ENCODE assay signal across 20 cellular contexts in genomic region chr3:131739211-131739610, GRCh38.
DNase-seq lines count a peak whose midpoint lies in the region; ATAC-seq and TF ChIP-seq lines count a peak whose summit lies in the region.
"Had no signal": no experiment of that assay in that cellular context is flagged by ENCODE, and none has a peak within 500 bp of the region (broad histone marks: within the 10 kb centered on the region; RNA-seq: fewer than 3 reads in every experiment).

No MANE protein-coding gene starts in this region.

- H3K9me3 ChIP-seq in neural progenitor cell (ENCODE audit: low read depth) = no peaks in the 10 kb centered on the region
- H3K9me3 ChIP-seq: A549 had no signal

- peak; percentile 2 for DNase-seq in CD1c-positive myeloid dendritic cell (ENCODE audit: extremely low spot score)
- no peak for DNase-seq in GM23338 (ENCODE audit: low spot score)
- no peak for DNase-seq in WTC11 (ENCODE audit: low spot score)
- DNase-seq in neural progenitor cell (ENCODE audit: low spot score) = no peak
- no peak for DNase-seq in head of caudate nucleus
- DNase-seq in OCI-M1 (lab: John Stamatoyannopoulos, UW) = no peak
- DNase-seq: DMS79 treated with DMSO at 0.1 percent for 48 hours, Karpas-422, NCI-H1417 treated with DMSO at 0.1 percent for 48 hours, NCI-H187, NCI-H446, NCI-H526, PC-9, RPMI8226, SHP77, SW 1271 had no signal

- H3K9me2 ChIP-seq in GM23338 (ENCODE audit: insufficient read depth) = no peaks in the 10 kb centered on the region

- H3K9me3 Mint-ChIP-seq in GM23338 (no peaks in the 10 kb centered on the region), WTC11 (no peaks in the 10 kb centered on the region), neural progenitor cell (no peaks in the 10 kb centered on the region)

- H2AFZ ChIP-seq in GM23338 = 0 out of 2 replicates have a peak overlapping the region, but pooled peaks have one; percentile 28
- H2AFZ ChIP-seq in neural progenitor cell (replicated peaks) = peak overlapping the region; percentile 26
- H2AFZ ChIP-seq: PC-9 had no signal

- no peaks in the 10 kb centered on the region for H3F3A ChIP-seq in GM23338 (replicated peaks; ENCODE audit: low read depth)
- no peaks in the 10 kb centered on the region for H3F3A ChIP-seq in neural progenitor cell (ENCODE audit: low read depth)

- H3K4me3 Mint-ChIP-seq in GM23338 (no peak overlapping the region), WTC11 (no peak overlapping the region), neural progenitor cell (no peak overlapping the region)
- H3K4me3 Mint-ChIP-seq: B cell, CD14-positive monocyte had no signal

- no peak overlapping the region for H3K27ac ChIP-seq in GM23338 (ENCODE audit: low read depth)
- no peak overlapping the region for H3K27ac ChIP-seq in neural progenitor cell
- H3K27ac ChIP-seq: A549, PC-9 had no signal

- no peaks in the 10 kb centered on the region for H3K4me1 ChIP-seq in GM23338 (ENCODE audit: insufficient read depth)
- H3K4me1 ChIP-seq in neural progenitor cell = no peaks in the 10 kb centered on the region
- H3K4me1 ChIP-seq: A549 had no signal

- TF ChIP-seq CTCF in GM23338 (conservative IDR thresholded peaks at IDR 0.05; ENCODE audit: low read depth in 2 of 2) (no peak), WTC11 (IDR thresholded peaks at IDR 0.05) (no peak), neural progenitor cell (IDR thresholded peaks at IDR 0.05) (no peak)

- POLR2A ChIA-PET in WTC11 (lab: Charles Lee) = no interaction called here

- no peaks in the 10 kb centered on the region for H3K36me3 ChIP-seq in GM23338 (ENCODE audit: insufficient read depth)
- no peaks in the 10 kb centered on the region for H3K36me3 ChIP-seq in neural progenitor cell

- no peaks in the 10 kb centered on the region for H3K27me3 ChIP-seq in GM23338 (ENCODE audit: insufficient read depth)
- no peaks in the 10 kb centered on the region for H3K27me3 ChIP-seq in neural progenitor cell

- H3K4me2 ChIP-seq in GM23338 (no peak overlapping the region), neural progenitor cell (no peak overlapping the region)
- H3K4me2 ChIP-seq: A549, PC-9 had no signal

- H4K20me1 ChIP-seq in GM23338 (replicated peaks; ENCODE audit: insufficient read depth) (no peaks in the 10 kb centered on the region), neural progenitor cell (ENCODE audit: low read depth) (no peaks in the 10 kb centered on the region)

- H3K9ac ChIP-seq in neural progenitor cell = no peak overlapping the region

- intact Hi-C loops in head of caudate nucleus (cut with DNase I) = no loop called here

- CTCF ChIA-PET in WTC11 (lab: Charles Lee) = interaction anchor here (1.5 kb wide), 1 partner anchor 213 kb away, joined by 3 read pairs; no protein-coding TSS in a partner anchor

- peaks cover 4% of the 10 kb centered on the region for H3K4me1 Mint-ChIP-seq in GM23338
- peaks cover 6% of the 10 kb centered on the region for H3K4me1 Mint-ChIP-seq in WTC11
- H3K4me1 Mint-ChIP-seq in neural progenitor cell = peaks cover 14% of the 10 kb centered on the region
- H3K4me1 Mint-ChIP-seq: B cell, CD14-positive monocyte had no signal

- H3K4me3 ChIP-seq in GM23338 (no peak overlapping the region), neural progenitor cell (no peak overlapping the region)
- H3K4me3 ChIP-seq: A549, PC-9 had no signal

- no peaks in the 10 kb centered on the region for H3K36me3 Mint-ChIP-seq in GM23338 (ENCODE audit: low read depth)
- H3K36me3 Mint-ChIP-seq in WTC11 = no peaks in the 10 kb centered on the region
- no peaks in the 10 kb centered on the region for H3K36me3 Mint-ChIP-seq in neural progenitor cell
- H3K36me3 Mint-ChIP-seq: CD14-positive monocyte had no signal

- H3K79me2 ChIP-seq in GM23338 (replicated peaks; ENCODE audit: insufficient read depth) = no peaks in the 10 kb centered on the region
- H3K79me2 ChIP-seq in neural progenitor cell (ENCODE audit: low read depth) = no peaks in the 10 kb centered on the region

- ATAC-seq in GM23338 (no peak), WTC11 (peak; percentile 34; the same call in 1 of the 2 replicates), GM21529 (IDR thresholded peaks at IDR 0.05; ENCODE audit: unreplicated experiment) (no peak)
- ATAC-seq: A549 had no signal

- H3K27me3 Mint-ChIP-seq in GM23338 (ENCODE audit: insufficient read depth, low read depth, poor library complexity) (peaks cover 2% of the 10 kb centered on the region), WTC11 (ENCODE audit: low read depth) (no peaks in the 10 kb centered on the region), neural progenitor cell (ENCODE audit: insufficient read depth, low read depth) (no peaks in the 10 kb centered on the region)
- H3K27me3 Mint-ChIP-seq: B cell had no signal

- H3K27ac Mint-ChIP-seq in GM23338 (no peak overlapping the region), WTC11 (no peak overlapping the region), neural progenitor cell (peak overlapping the region; percentile 10)
- H3K27ac Mint-ChIP-seq: B cell had no signal

TF ChIP-seq in GM23338, 12 proteins besides CTCF, POLR2A, EP300 and RAD21 (continues in another document):
- TF ChIP-seq ZNF114 (CRISPR knock-in tag; IDR thresholded peaks at IDR 0.05) = no peak
- TF ChIP-seq, protein P1, sequence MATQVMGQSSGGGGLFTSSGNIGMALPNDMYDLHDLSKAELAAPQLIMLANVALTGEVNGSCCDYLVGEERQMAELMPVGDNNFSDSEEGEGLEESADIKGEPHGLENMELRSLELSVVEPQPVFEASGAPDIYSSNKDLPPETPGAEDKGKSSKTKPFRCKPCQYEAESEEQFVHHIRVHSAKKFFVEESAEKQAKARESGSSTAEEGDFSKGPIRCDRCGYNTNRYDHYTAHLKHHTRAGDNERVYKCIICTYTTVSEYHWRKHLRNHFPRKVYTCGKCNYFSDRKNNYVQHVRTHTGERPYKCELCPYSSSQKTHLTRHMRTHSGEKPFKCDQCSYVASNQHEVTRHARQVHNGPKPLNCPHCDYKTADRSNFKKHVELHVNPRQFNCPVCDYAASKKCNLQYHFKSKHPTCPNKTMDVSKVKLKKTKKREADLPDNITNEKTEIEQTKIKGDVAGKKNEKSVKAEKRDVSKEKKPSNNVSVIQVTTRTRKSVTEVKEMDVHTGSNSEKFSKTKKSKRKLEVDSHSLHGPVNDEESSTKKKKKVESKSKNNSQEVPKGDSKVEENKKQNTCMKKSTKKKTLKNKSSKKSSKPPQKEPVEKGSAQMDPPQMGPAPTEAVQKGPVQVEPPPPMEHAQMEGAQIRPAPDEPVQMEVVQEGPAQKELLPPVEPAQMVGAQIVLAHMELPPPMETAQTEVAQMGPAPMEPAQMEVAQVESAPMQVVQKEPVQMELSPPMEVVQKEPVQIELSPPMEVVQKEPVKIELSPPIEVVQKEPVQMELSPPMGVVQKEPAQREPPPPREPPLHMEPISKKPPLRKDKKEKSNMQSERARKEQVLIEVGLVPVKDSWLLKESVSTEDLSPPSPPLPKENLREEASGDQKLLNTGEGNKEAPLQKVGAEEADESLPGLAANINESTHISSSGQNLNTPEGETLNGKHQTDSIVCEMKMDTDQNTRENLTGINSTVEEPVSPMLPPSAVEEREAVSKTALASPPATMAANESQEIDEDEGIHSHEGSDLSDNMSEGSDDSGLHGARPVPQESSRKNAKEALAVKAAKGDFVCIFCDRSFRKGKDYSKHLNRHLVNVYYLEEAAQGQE (IDR thresholded peaks at IDR 0.05; ENCODE audit: unreplicated experiment) = no peak
- TF ChIP-seq, protein P2, sequence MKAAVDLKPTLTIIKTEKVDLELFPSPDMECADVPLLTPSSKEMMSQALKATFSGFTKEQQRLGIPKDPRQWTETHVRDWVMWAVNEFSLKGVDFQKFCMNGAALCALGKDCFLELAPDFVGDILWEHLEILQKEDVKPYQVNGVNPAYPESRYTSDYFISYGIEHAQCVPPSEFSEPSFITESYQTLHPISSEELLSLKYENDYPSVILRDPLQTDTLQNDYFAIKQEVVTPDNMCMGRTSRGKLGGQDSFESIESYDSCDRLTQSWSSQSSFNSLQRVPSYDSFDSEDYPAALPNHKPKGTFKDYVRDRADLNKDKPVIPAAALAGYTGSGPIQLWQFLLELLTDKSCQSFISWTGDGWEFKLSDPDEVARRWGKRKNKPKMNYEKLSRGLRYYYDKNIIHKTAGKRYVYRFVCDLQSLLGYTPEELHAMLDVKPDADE (IDR thresholded peaks at IDR 0.05) = no peak

TF ChIP-seq in WTC11, 78 proteins besides CTCF, POLR2A, EP300 and RAD21 (continues in another document):
- TF ChIP-seq ZNF416 (CRISPR knock-in tag; IDR thresholded peaks at IDR 0.05) (no peak), JUN (CRISPR knock-in tag; IDR thresholded peaks at IDR 0.05) (no peak), MLX (CRISPR knock-in tag; IDR thresholded peaks at IDR 0.05) (no peak)
- TF ChIP-seq, protein P3, sequence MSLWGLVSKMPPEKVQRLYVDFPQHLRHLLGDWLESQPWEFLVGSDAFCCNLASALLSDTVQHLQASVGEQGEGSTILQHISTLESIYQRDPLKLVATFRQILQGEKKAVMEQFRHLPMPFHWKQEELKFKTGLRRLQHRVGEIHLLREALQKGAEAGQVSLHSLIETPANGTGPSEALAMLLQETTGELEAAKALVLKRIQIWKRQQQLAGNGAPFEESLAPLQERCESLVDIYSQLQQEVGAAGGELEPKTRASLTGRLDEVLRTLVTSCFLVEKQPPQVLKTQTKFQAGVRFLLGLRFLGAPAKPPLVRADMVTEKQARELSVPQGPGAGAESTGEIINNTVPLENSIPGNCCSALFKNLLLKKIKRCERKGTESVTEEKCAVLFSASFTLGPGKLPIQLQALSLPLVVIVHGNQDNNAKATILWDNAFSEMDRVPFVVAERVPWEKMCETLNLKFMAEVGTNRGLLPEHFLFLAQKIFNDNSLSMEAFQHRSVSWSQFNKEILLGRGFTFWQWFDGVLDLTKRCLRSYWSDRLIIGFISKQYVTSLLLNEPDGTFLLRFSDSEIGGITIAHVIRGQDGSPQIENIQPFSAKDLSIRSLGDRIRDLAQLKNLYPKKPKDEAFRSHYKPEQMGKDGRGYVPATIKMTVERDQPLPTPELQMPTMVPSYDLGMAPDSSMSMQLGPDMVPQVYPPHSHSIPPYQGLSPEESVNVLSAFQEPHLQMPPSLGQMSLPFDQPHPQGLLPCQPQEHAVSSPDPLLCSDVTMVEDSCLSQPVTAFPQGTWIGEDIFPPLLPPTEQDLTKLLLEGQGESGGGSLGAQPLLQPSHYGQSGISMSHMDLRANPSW (CRISPR knock-in tag; conservative IDR thresholded peaks at IDR 0.05; ENCODE audit: low read depth) = no peak
